In genomic region chr20:8254911-8255582, GRCh38 we compare ENCODE assay signal across 1 cellular context.
TF ChIP-seq lines count a peak whose summit lies in the region.

No MANE protein-coding gene starts in this region.

TF ChIP-seq in H1, 55 proteins besides CTCF, POLR2A, EP300 and RAD21:
- TF ChIP-seq TAF7 (optimal IDR thresholded peaks at IDR 0.05; ENCODE audit: borderline replicate concordance, low read depth, low read length) = no peak
- no peak for TF ChIP-seq SIN3A (conservative IDR thresholded peaks at IDR 0.05 in 1 of 2, IDR thresholded peaks at IDR 0.05 in 1 of 2; ENCODE audit: low read depth in 1 of 2, low read length in 2 of 2)
- TF ChIP-seq RBBP5 (IDR thresholded peaks at IDR 0.05; ENCODE audit: borderline replicate concordance, low read depth, low read length) = no peak
- no peak for TF ChIP-seq SUZ12 (IDR thresholded peaks at IDR 0.05; ENCODE audit: low read length)
- no peak for TF ChIP-seq TCF12 (IDR thresholded peaks at IDR 0.05; ENCODE audit: low read depth, low read length)
- TF ChIP-seq, protein P1, sequence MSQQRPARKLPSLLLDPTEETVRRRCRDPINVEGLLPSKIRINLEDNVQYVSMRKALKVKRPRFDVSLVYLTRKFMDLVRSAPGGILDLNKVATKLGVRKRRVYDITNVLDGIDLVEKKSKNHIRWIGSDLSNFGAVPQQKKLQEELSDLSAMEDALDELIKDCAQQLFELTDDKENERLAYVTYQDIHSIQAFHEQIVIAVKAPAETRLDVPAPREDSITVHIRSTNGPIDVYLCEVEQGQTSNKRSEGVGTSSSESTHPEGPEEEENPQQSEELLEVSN (IDR thresholded peaks at IDR 0.05) = no peak
- no peak for TF ChIP-seq HDAC6 (IDR thresholded peaks at IDR 0.05; ENCODE audit: low read depth, low read length)
- TF ChIP-seq SRF (IDR thresholded peaks at IDR 0.05; ENCODE audit: low read depth, low read length) = no peak
- no peak for TF ChIP-seq CHD2 (IDR thresholded peaks at IDR 0.05; ENCODE audit: low read length)
- TF ChIP-seq BRCA1 (IDR thresholded peaks at IDR 0.05; ENCODE audit: low read depth, low read length) = no peak
TF ChIP-seq in H1: peak in this region for 0.
